In genomic region chr13:113364933-113365371, GRCh38 we compare ENCODE assay signal across 9 cellular contexts. TPM values are rescaled to one million over a fixed set of nuclear protein-coding genes. Genes with fewer than 3 reads are reported as not detected.
DNase-seq lines count a peak whose midpoint lies in the region; ATAC-seq and TF ChIP-seq lines count a peak whose summit lies in the region.
"Had no signal": no experiment of that assay in that cellular context is flagged by ENCODE, and none has a peak within 500 bp of the region (broad histone marks: within the 10 kb centered on the region; RNA-seq: fewer than 3 reads in every experiment).

No MANE protein-coding gene starts in this region.

- H3K36me3 ChIP-seq in heart left ventricle = no peaks in the 10 kb centered on the region

- H3K27me3 ChIP-seq in heart left ventricle = peaks cover 0 to 41% (median 10%) of the 10 kb centered on the region in 9 donors

- intact Hi-C loops in heart left ventricle (cut with DNase I) (no loop called here), Right ventricle myocardium inferior (cut with DNase I) (no loop called here)
- intact Hi-C loops in activated T-helper 1 cell treated with anti-CD3 and anti-CD28 coated beads, Interleukin-12 subunit alpha, Interleukin-12 subunit beta, Interleukin-2, Interleukin-4 antibody, amounts not matched to agents 30 ng/mL and 10 ng/mL and 1 ng/mL, durations not matched to agents 14 hours and 24 hours and 36 hours (cut with micrococcal nuclease) = no loop called here

- no peaks in the 10 kb centered on the region for H3K9me3 ChIP-seq in heart left ventricle

- no peaks in the 10 kb centered on the region for H3K36me3 Mint-ChIP-seq in osteocyte (ENCODE audit: unreplicated experiment)
- H3K36me3 Mint-ChIP-seq in activated T-helper 1 cell treated with anti-CD3 and anti-CD28 coated beads, Interleukin-12 subunit alpha, Interleukin-12 subunit beta, Interleukin-2, Interleukin-4 antibody, amounts not matched to agents 30 ng/mL and 10 ng/mL and 1 ng/mL, durations not matched to agents 14 hours and 24 hours and 36 hours (ENCODE audit: low read depth) = no peaks in the 10 kb centered on the region

- TF ChIP-seq CTCF in heart left ventricle (IDR thresholded peaks at IDR 0.05) (no peak), fibroblast of mammary gland (conservative IDR thresholded peaks at IDR 0.05; ENCODE audit: control insufficient read depth, insufficient read depth, low read depth, low read length) (no peak), osteocyte (IDR thresholded peaks at IDR 0.05) (no peak)

- H3K4me3 ChIP-seq in heart left ventricle = peak overlapping the region in 10 of 12 donors; percentile 46 to 69 (median 54)
- peak overlapping the region; percentile 29 for H3K4me3 ChIP-seq in fibroblast of mammary gland (ENCODE audit: control insufficient read depth, low read depth, low read length)

- no peaks in the 10 kb centered on the region for H3K9me3 Mint-ChIP-seq in osteocyte (ENCODE audit: unreplicated experiment)
- no peaks in the 10 kb centered on the region for H3K9me3 Mint-ChIP-seq in activated T-helper 1 cell treated with anti-CD3 and anti-CD28 coated beads, Interleukin-12 subunit alpha, Interleukin-12 subunit beta, Interleukin-2, Interleukin-4 antibody, amounts not matched to agents 30 ng/mL and 10 ng/mL and 1 ng/mL, durations not matched to agents 14 hours and 24 hours and 36 hours
- H3K9me3 Mint-ChIP-seq: H9 had no signal

- peaks cover 2% of the 10 kb centered on the region for H3K4me1 Mint-ChIP-seq in osteocyte (ENCODE audit: unreplicated experiment)
- no peaks in the 10 kb centered on the region for H3K4me1 Mint-ChIP-seq in activated T-helper 1 cell treated with anti-CD3 and anti-CD28 coated beads, Interleukin-12 subunit alpha, Interleukin-12 subunit beta, Interleukin-2, Interleukin-4 antibody, amounts not matched to agents 30 ng/mL and 10 ng/mL and 1 ng/mL, durations not matched to agents 14 hours and 24 hours and 36 hours (ENCODE audit: low read depth)

- ATAC-seq in heart left ventricle (peak in 3 of 4 donors; percentile 13 to 29 (median 23)), Right ventricle myocardium inferior (no peak)

- peak overlapping the region; percentile 57 for H3K4me3 Mint-ChIP-seq in osteocyte (ENCODE audit: unreplicated experiment)
- no peak overlapping the region for H3K4me3 Mint-ChIP-seq in activated T-helper 1 cell treated with anti-CD3 and anti-CD28 coated beads, Interleukin-12 subunit alpha, Interleukin-12 subunit beta, Interleukin-2, Interleukin-4 antibody, amounts not matched to agents 30 ng/mL and 10 ng/mL and 1 ng/mL, durations not matched to agents 14 hours and 24 hours and 36 hours

- peak overlapping the region in 8 of 12 donors; percentile 1 to 82 (median 52) for H3K27ac ChIP-seq in heart left ventricle

- DNase-seq in heart left ventricle = peak in 1 of 5 donors; percentile 20
- DNase-seq in Right ventricle myocardium inferior (ENCODE audit: missing footprints) = no peak
- DNase-seq in fibroblast of mammary gland (ENCODE audit: low read depth) = no peak
- DNase-seq in osteocyte (ENCODE audit: extremely low spot score, unreplicated experiment) = peak; percentile 83
- no peak for DNase-seq in stimulated activated CD4-positive, alpha-beta T cell treated with anti-CD3 and anti-CD28 coated beads, Interleukin-4, amount 100 ng/mL, for 1 hour
- DNase-seq in activated T-helper 1 cell treated with anti-CD3 and anti-CD28 coated beads, Interleukin-12 subunit alpha, Interleukin-12 subunit beta, Interleukin-2, Interleukin-4 antibody, amounts not matched to agents 30 ng/mL and 10 ng/mL and 1 ng/mL, durations not matched to agents 14 hours and 24 hours and 36 hours (ENCODE audit: low spot score) = no peak
- DNase-seq in NCI-H1417 treated with DMSO at 0.1 percent for 48 hours (lab: John Stamatoyannopoulos, UW) = no peak
- DNase-seq in DMS114 treated with DMSO at 0.1 percent for 48 hours (lab: John Stamatoyannopoulos, UW; ENCODE audit: unreplicated experiment) = no peak
- DNase-seq: H9 had no signal

- WGBS in heart left ventricle, 4 donors = 85 to 93% (median 89%) methylated on average over 29 to 32 of the region's 32 CpGs

- no peak overlapping the region for H3K27ac Mint-ChIP-seq in osteocyte (ENCODE audit: unreplicated experiment)
- H3K27ac Mint-ChIP-seq in activated T-helper 1 cell treated with anti-CD3 and anti-CD28 coated beads, Interleukin-12 subunit alpha, Interleukin-12 subunit beta, Interleukin-2, Interleukin-4 antibody, amounts not matched to agents 30 ng/mL and 10 ng/mL and 1 ng/mL, durations not matched to agents 14 hours and 24 hours and 36 hours = no peak overlapping the region

- H3K4me1 ChIP-seq in heart left ventricle = peaks cover 0 to 18% (median 3%) of the 10 kb centered on the region in 12 donors

- no peak for TF ChIP-seq POLR2A in heart left ventricle (IDR thresholded peaks at IDR 0.05)

- peaks cover 8% of the 10 kb centered on the region for H3K27me3 Mint-ChIP-seq in osteocyte (ENCODE audit: unreplicated experiment)
- H3K27me3 Mint-ChIP-seq in activated T-helper 1 cell treated with anti-CD3 and anti-CD28 coated beads, Interleukin-12 subunit alpha, Interleukin-12 subunit beta, Interleukin-2, Interleukin-4 antibody, amounts not matched to agents 30 ng/mL and 10 ng/mL and 1 ng/mL, durations not matched to agents 14 hours and 24 hours and 36 hours (ENCODE audit: insufficient read depth) = peaks cover 24% of the 10 kb centered on the region

RNA-seq across cellular contexts. Expression of gene GRTP1, which starts 1.0 kb away (rescaled TPM):
- under 1 TPM in 7 of 9 donors, not detected in 2; 0.36 to 1.00 (median 0.61) TPM for total RNA-seq in heart left ventricle
- 1 to 10 TPM; 1.3 to 3.5 TPM for polyA plus RNA-seq in heart left ventricle
- 1.5 TPM for total RNA-seq in Right ventricle myocardium inferior
- total RNA-seq in osteocyte = 0.99 and 2.0 TPM in 2 replicates
- not detected in 2 replicates for total RNA-seq in activated T-helper 1 cell treated with anti-CD3 and anti-CD28 coated beads, Interleukin-12 subunit alpha, Interleukin-12 subunit beta, Interleukin-2, Interleukin-4 antibody, amounts not matched to agents 30 ng/mL and 10 ng/mL and 1 ng/mL, durations not matched to agents 14 hours and 24 hours and 36 hours
